8 cellular contexts compared by ENCODE assay signal in the genomic region with DNA sequence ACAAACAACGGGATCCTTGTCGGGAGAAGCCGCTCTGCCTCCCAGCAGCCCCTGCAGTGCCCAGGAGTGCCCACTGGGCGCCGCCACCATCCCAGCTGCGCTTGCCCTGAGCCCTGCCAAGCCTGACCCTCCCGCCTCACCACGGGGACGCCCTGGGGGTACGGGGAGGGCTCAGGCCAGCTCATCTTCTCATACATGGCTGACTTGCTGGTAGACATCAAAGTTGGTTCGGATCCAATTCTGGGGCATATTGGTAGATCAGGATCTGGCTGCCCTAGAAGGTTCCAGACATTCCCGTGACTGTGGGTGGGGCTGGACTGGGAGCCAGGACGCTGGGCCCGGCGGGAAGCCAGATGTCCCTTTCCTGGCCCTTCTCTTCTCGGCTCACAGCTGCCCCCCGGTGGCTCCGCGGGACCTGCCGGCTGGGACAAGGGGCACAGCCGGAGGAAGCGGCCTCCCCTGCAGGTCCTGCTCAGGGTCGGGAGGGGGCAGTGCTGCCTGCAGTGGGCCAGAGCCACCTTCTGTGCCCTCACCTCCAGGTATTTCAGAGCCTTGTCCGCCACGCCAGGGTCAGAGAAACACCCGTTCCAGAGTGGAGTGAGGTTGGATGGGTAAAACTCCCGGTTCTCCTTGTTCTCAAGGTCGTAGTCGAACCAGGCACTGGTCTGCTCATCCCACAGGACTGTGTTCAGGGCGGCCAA. TPM values are rescaled to one million over a fixed set of nuclear protein-coding genes. Genes with fewer than 3 reads are reported as not detected.
A peak's percentile ranks its signal among the peaks of the same experiment; 100 is the strongest.
DNase-seq lines count a peak whose midpoint lies in the region; ATAC-seq and TF ChIP-seq lines count a peak whose summit lies in the region.

No MANE protein-coding gene starts in this region.

- peaks cover 52% of the 10 kb centered on the region for H3K4me1 Mint-ChIP-seq in activated CD8-positive, alpha-beta T cell treated with anti-CD3 and anti-CD28 coated beads for 36 hours (ENCODE audit: low read depth)

- 6 to 8% methylated on average over 28 to 30 of the region's 30 CpGs for WGBS in lung, 2 donors

- H3K27ac ChIP-seq in lung (ENCODE audit: low read depth in 1 of 2, low read length in 1 of 2) = peak overlapping the region; percentile 36 to 73

- no peaks in the 10 kb centered on the region for H3K36me3 Mint-ChIP-seq in activated CD8-positive, alpha-beta T cell treated with anti-CD3 and anti-CD28 coated beads for 36 hours (ENCODE audit: low read depth)

- CTCF ChIA-PET in activated CD8-positive, alpha-beta T cell treated with anti-CD3 and anti-CD28 coated beads for 36 hours (lab: Charles Lee) = interaction anchor here (0.6 to 5.2 kb wide), 81 partner anchors 9 to 378 kb away, joined by 3 to 80 read pairs (median 5); a partner anchor contains a TSS

- ATAC-seq in GM19372 (IDR thresholded peaks at IDR 0.05; ENCODE audit: low read depth, unreplicated experiment) = peak; percentile 76
- ATAC-seq in HG03558 (IDR thresholded peaks at IDR 0.05; ENCODE audit: extremely low read depth, unreplicated experiment) = peak; percentile 44
- ATAC-seq in activated CD8-positive, alpha-beta T cell treated with anti-CD3 and anti-CD28 coated beads for 36 hours = peak; percentile 92
- peak; percentile 94 for ATAC-seq in lung (ENCODE audit: insufficient read depth, low FRiP score)

- no peaks in the 10 kb centered on the region for H3K4me1 ChIP-seq in BE2C
- H3K4me1 ChIP-seq in lung (ENCODE audit: control insufficient read depth in 2 of 2, insufficient read depth in 2 of 2, low read length in 2 of 2) = no peaks in the 10 kb centered on the region

- POLR2A ChIA-PET in activated CD8-positive, alpha-beta T cell treated with anti-CD3 and anti-CD28 coated beads for 36 hours (lab: Charles Lee) = interaction anchor here (0.6 to 1.2 kb wide), 5 partner anchors 55 to 236 kb away, joined by 3 to 4 read pairs (median 3); a partner anchor contains a TSS

- no peaks in the 10 kb centered on the region for H3K9me3 Mint-ChIP-seq in activated CD8-positive, alpha-beta T cell treated with anti-CD3 and anti-CD28 coated beads for 36 hours

- intact Hi-C loops in activated CD8-positive, alpha-beta T cell treated with anti-CD3 and anti-CD28 coated beads for 36 hours (cut with micrococcal nuclease) = loop anchor here (5.0 kb wide), 1 partner anchor 97 kb away; no protein-coding TSS in a partner anchor

- peak overlapping the region; percentile 86 for H3K27ac Mint-ChIP-seq in activated CD8-positive, alpha-beta T cell treated with anti-CD3 and anti-CD28 coated beads for 36 hours

- peaks cover 4% of the 10 kb centered on the region for H3K27me3 Mint-ChIP-seq in activated CD8-positive, alpha-beta T cell treated with anti-CD3 and anti-CD28 coated beads for 36 hours

- peak; percentile 99 for DNase-seq in BE2C
- peak; percentile 53 for DNase-seq in NCI-H748 treated with DMSO at 0.1 percent for 48 hours (lab: John Stamatoyannopoulos, UW)
- peak; percentile 94 for DNase-seq in activated CD8-positive, alpha-beta T cell treated with anti-CD3 and anti-CD28 coated beads for 36 hours
- peak; percentile 96 for DNase-seq in ecto neural progenitor cell (ENCODE audit: low spot score)
- peak; percentile 96 for DNase-seq in lung (ENCODE audit: low spot score)
- DNase-seq in stimulated activated CD4-positive, alpha-beta T cell treated with anti-CD3 and anti-CD28 coated beads, Interleukin-4, amount 100 ng/mL, for 48 hours (ENCODE audit: low read depth in 2 of 2) = peak; percentile 79 to 81

- peak overlapping the region; percentile 61 for H3K4me3 ChIP-seq in BE2C (ENCODE audit: low read depth, low read length)
- H3K4me3 ChIP-seq in lung = no peak overlapping the region

- TF ChIP-seq CTCF in BE2C (IDR thresholded peaks at IDR 0.05; ENCODE audit: low read depth, low read length) = peak; percentile 85
- peak; percentile 99 for TF ChIP-seq CTCF in activated CD8-positive, alpha-beta T cell treated with anti-CD3 and anti-CD28 coated beads for 36 hours (IDR thresholded peaks at IDR 0.05)
- TF ChIP-seq CTCF in lung (IDR thresholded peaks at IDR 0.05; ENCODE audit: control extremely low read depth, extremely low read depth) = peak; percentile 95

- H3K27me3 ChIP-seq in BE2C = no peaks in the 10 kb centered on the region
- H3K27me3 ChIP-seq in lung (ENCODE audit: control insufficient read depth, insufficient read depth) = no peaks in the 10 kb centered on the region

- H3K4me3 Mint-ChIP-seq in activated CD8-positive, alpha-beta T cell treated with anti-CD3 and anti-CD28 coated beads for 36 hours = peak overlapping the region; percentile 73

- no peaks in the 10 kb centered on the region for H3K36me3 ChIP-seq in BE2C
- H3K36me3 ChIP-seq in lung (ENCODE audit: control insufficient read depth in 2 of 2, insufficient read depth in 2 of 2, low read length in 2 of 2) = no peaks in the 10 kb centered on the region

- H3K9me3 ChIP-seq in BE2C (no peaks in the 10 kb centered on the region), lung (ENCODE audit: control insufficient read depth in 2 of 2, insufficient read depth in 1 of 2, low read length in 1 of 2) (no peaks in the 10 kb centered on the region)

RNA-seq across cellular contexts. Expression of a gene that starts 10.6 kb away (rescaled TPM):
- not detected for polyA plus RNA-seq in BE2C (2012; ENCODE audit: insufficient read depth, insufficient read length, low read depth)
- total RNA-seq in activated CD8-positive, alpha-beta T cell treated with anti-CD3 and anti-CD28 coated beads for 36 hours = not detected
- under 1 TPM in 1 of 2 donors, not detected in 1; 0.17 TPM for total RNA-seq in lung
- 1 to 10 TPM in 1 of 2 donors, under 1 TPM in 1; 0.19 to 1.1 TPM for polyA plus RNA-seq in lung

Comparison
In these comparisons a context has a peak if more than half of its experiments do, and no peak if none do; other contexts are left out.
1. ATAC-seq: peak in every context shown above with its lines; median percentile 94 in lung; 92 in activated CD8-positive, alpha-beta T cell treated with anti-CD3 and anti-CD28 coated beads for 36 hours; 76 in GM19372; 44 in HG03558.